ENCODE assay signal across 1 cellular context in the genomic region with DNA sequence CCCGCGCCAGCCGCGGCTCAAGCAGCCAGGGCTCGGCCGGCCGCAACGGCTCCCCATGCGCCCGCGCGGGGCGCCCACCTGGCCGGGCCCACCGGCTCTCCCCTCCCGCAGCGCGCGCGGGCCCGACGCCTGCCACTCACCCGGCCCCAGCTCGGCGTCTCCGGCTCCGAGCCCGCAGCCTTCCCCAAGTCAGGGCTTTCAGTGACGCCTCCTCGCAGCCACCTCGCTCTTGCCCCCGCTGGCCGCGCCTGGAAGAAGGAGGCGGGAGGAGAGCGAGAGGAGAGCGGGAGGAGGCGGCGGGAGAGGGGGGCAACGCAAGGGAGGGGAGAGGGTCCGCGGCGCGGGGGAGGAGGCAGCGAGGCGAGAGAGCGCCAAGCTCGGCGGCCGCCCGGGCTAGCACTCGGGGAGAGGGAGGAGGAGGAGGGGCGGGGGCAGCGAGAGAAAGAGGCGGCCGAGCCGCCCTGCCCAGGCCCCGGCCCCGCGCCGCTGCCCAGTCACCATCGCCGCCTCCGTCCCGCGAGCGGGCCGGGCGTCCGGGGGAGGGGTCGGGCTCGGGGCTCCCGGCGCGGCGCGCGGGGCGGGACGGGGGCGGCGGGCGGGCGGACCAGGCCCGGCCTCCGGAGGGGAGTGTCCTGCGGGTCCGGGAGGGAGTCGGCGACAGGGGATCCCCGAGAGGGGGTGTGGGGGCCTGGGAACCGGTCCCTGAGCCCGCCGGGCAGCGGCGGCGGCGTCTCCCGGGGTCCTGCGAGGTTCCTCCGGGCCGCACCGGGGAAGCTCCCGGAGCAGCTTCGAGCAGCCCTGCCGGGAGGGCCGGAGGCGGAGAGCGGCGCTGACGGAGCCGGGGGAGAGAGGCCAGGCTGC.
A peak's percentile ranks its signal among the peaks of the same experiment; 100 is the strongest.
TF ChIP-seq lines count a peak whose summit lies in the region.

A gene with protein sequence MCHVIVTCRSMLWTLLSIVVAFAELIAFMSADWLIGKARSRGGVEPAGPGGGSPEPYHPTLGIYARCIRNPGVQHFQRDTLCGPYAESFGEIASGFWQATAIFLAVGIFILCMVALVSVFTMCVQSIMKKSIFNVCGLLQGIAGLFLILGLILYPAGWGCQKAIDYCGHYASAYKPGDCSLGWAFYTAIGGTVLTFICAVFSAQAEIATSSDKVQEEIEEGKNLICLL (minus strand): TSS at position 414 of the 861 bp plus-strand sequence. CDS start 138,559 bp downstream, outside the sequence.

TF ChIP-seq in HepG2, 621 proteins besides CTCF, POLR2A, EP300 and RAD21 (continued from another document):
- TF ChIP-seq PATZ1 (CRISPR knock-in tag; IDR thresholded peaks at IDR 0.05) (peak; percentile 38; the same call in 1 of the 2 replicates), ZNF484 (CRISPR knock-in tag; IDR thresholded peaks at IDR 0.05; ENCODE audit: borderline replicate concordance, low read depth) (no peak), SKI (IDR thresholded peaks at IDR 0.05; ENCODE audit: partially characterized antibody) (no peak), NFKB2 (CRISPR knock-in tag; IDR thresholded peaks at IDR 0.05; ENCODE audit: borderline replicate concordance) (0 out of 2 replicates have a peak, but pooled peaks have one; percentile 22), KAT7 (CRISPR knock-in tag; IDR thresholded peaks at IDR 0.05; ENCODE audit: borderline replicate concordance) (peak; percentile 48; the same call in 1 of the 2 replicates), ZNF616 (CRISPR knock-in tag; IDR thresholded peaks at IDR 0.05; ENCODE audit: low read depth) (peak; percentile 25; the same call in 1 of the 2 replicates), TARDBP (CRISPR knock-in tag; IDR thresholded peaks at IDR 0.05) (no peak), ZNF337 (CRISPR knock-in tag; IDR thresholded peaks at IDR 0.05; ENCODE audit: borderline replicate concordance, low read depth) (no peak), IRF2 (CRISPR knock-in tag; IDR thresholded peaks at IDR 0.05) (0 out of 2 replicates have a peak, but pooled peaks have one; percentile 8), THYN1 (CRISPR knock-in tag; IDR thresholded peaks at IDR 0.05; ENCODE audit: borderline replicate concordance, low read depth) (no peak), CEBPZ (IDR thresholded peaks at IDR 0.05; ENCODE audit: low read length) (no peak), CCDC6 (CRISPR knock-in tag; IDR thresholded peaks at IDR 0.05) (no peak), SAP130 (CRISPR knock-in tag; IDR thresholded peaks at IDR 0.05; ENCODE audit: low read depth) (peak; percentile 5; the same call in 1 of the 2 replicates), TAF1 (CRISPR knock-in tag; IDR thresholded peaks at IDR 0.05) (peak; percentile 43; the same call in 1 of the 2 replicates), ELF4 (CRISPR knock-in tag; IDR thresholded peaks at IDR 0.05; ENCODE audit: borderline replicate concordance) (no peak), MYC (CRISPR knock-in tag; IDR thresholded peaks at IDR 0.05; ENCODE audit: borderline replicate concordance) (peak; percentile 41; the same call in 1 of the 2 replicates), GABPB1 (CRISPR knock-in tag; IDR thresholded peaks at IDR 0.05) (peak; percentile 35; the same call in 1 of the 2 replicates), SAFB2 (CRISPR knock-in tag; IDR thresholded peaks at IDR 0.05; ENCODE audit: borderline replicate concordance, low read depth) (peak; percentile 31; the same call in 1 of the 2 replicates), REPIN1 (CRISPR knock-in tag; IDR thresholded peaks at IDR 0.05; ENCODE audit: borderline replicate concordance, low read depth) (no peak)
- TF ChIP-seq, protein P1, sequence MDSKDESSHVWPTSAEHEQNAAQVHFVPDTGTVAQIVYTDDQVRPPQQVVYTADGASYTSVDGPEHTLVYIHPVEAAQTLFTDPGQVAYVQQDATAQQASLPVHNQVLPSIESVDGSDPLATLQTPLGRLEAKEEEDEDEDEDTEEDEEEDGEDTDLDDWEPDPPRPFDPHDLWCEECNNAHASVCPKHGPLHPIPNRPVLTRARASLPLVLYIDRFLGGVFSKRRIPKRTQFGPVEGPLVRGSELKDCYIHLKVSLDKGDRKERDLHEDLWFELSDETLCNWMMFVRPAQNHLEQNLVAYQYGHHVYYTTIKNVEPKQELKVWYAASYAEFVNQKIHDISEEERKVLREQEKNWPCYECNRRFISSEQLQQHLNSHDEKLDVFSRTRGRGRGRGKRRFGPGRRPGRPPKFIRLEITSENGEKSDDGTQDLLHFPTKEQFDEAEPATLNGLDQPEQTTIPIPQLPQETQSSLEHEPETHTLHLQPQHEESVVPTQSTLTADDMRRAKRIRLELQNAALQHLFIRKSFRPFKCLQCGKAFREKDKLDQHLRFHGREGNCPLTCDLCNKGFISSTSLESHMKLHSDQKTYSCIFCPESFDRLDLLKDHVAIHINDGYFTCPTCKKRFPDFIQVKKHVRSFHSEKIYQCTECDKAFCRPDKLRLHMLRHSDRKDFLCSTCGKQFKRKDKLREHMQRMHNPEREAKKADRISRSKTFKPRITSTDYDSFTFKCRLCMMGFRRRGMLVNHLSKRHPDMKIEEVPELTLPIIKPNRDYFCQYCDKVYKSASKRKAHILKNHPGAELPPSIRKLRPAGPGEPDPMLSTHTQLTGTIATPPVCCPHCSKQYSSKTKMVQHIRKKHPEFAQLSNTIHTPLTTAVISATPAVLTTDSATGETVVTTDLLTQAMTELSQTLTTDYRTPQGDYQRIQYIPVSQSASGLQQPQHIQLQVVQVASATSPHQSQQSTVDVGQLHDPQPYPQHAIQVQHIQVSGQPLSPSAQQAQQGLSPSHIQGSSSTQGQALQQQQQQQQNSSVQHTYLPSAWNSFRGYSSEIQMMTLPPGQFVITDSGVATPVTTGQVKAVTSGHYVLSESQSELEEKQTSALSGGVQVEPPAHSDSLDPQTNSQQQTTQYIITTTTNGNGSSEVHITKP (CRISPR knock-in tag; IDR thresholded peaks at IDR 0.05; ENCODE audit: low read depth), result no peak
- TF ChIP-seq, protein P2, sequence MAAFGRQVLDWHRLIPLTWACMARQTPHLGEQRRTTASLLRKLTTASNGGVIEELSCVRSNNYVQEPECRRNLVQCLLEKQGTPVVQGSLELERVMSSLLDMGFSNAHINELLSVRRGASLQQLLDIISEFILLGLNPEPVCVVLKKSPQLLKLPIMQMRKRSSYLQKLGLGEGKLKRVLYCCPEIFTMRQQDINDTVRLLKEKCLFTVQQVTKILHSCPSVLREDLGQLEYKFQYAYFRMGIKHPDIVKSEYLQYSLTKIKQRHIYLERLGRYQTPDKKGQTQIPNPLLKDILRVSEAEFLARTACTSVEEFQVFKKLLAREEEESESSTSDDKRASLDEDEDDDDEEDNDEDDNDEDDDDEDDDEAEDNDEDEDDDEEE (CRISPR knock-in tag; IDR thresholded peaks at IDR 0.05), result 0 out of 2 replicates have a peak, but pooled peaks have one; percentile 39
- TF ChIP-seq, protein P3, sequence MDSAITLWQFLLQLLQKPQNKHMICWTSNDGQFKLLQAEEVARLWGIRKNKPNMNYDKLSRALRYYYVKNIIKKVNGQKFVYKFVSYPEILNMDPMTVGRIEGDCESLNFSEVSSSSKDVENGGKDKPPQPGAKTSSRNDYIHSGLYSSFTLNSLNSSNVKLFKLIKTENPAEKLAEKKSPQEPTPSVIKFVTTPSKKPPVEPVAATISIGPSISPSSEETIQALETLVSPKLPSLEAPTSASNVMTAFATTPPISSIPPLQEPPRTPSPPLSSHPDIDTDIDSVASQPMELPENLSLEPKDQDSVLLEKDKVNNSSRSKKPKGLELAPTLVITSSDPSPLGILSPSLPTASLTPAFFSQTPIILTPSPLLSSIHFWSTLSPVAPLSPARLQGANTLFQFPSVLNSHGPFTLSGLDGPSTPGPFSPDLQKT (CRISPR knock-in tag; IDR thresholded peaks at IDR 0.05; ENCODE audit: borderline replicate concordance), result no peak
- TF ChIP-seq, protein P4, sequence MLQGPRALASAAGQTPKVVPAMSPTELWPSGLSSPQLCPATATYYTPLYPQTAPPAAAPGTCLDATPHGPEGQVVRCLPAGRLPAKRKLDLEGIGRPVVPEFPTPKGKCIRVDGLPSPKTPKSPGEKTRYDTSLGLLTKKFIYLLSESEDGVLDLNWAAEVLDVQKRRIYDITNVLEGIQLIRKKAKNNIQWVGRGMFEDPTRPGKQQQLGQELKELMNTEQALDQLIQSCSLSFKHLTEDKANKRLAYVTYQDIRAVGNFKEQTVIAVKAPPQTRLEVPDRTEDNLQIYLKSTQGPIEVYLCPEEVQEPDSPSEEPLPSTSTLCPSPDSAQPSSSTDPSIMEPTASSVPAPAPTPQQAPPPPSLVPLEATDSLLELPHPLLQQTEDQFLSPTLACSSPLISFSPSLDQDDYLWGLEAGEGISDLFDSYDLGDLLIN (CRISPR knock-in tag; IDR thresholded peaks at IDR 0.05; ENCODE audit: borderline replicate concordance), result no peak
